Comparison of ENCODE assay signal across 19 cellular contexts in genomic region chr5:82601085-82601484, GRCh38.
DNase-seq lines count a peak whose midpoint lies in the region; ATAC-seq and TF ChIP-seq lines count a peak whose summit lies in the region.
"Had no signal": no experiment of that assay in that cellular context is flagged by ENCODE, and none has a peak within 500 bp of the region (broad histone marks: within the 10 kb centered on the region; RNA-seq: fewer than 3 reads in every experiment).

No MANE protein-coding gene starts in this region.

- H3K4me1 Mint-ChIP-seq in CD4-positive, alpha-beta T cell (ENCODE audit: low read depth) = no peaks in the 10 kb centered on the region
- H3K4me1 Mint-ChIP-seq: IgD-negative memory B cell had no signal

- intact Hi-C loops in left colon (cut with DNase I, micrococcal nuclease) = no loop called here
- intact Hi-C loops in CD4-positive, alpha-beta T cell (cut with DNase I, micrococcal nuclease) = no loop called here

- H3K4me3 Mint-ChIP-seq in CD4-positive, alpha-beta T cell = no peak overlapping the region
- H3K4me3 Mint-ChIP-seq: IgD-negative memory B cell had no signal

- no peak for TF ChIP-seq CTCF in CD4-positive, alpha-beta T cell (IDR thresholded peaks at IDR 0.05)

- peaks cover 4% of the 10 kb centered on the region for H3K27me3 Mint-ChIP-seq in CD4-positive, alpha-beta T cell
- H3K27me3 Mint-ChIP-seq: IgD-negative memory B cell had no signal

- no peak overlapping the region for H3K27ac ChIP-seq in CD4-positive, alpha-beta T cell (ENCODE audit: low read depth, low read length)
- H3K27ac ChIP-seq: 22Rv1, BLaER1, RWPE1, SJSA1 had no signal

- CTCF ChIA-PET in CD4-positive, alpha-beta T cell (lab: Charles Lee) = no interaction called here

- DNase-seq in NCI-H2107 treated with DMSO at 0.1 percent for 48 hours (lab: John Stamatoyannopoulos, UW; ENCODE audit: unreplicated experiment) = peak; percentile 1
- DNase-seq in NCI-H2107 (lab: John Stamatoyannopoulos, UW) = no peak
- DNase-seq in RPMI8226 = peak; percentile 63
- DNase-seq in left colon = peak; percentile 39 to 66
- DNase-seq in NCI-H510A (lab: John Stamatoyannopoulos, UW) = no peak
- no peak for DNase-seq in NCI-H1105 (lab: John Stamatoyannopoulos, UW)
- no peak for DNase-seq in NCI-H748 treated with DMSO at 0.1 percent for 48 hours (lab: John Stamatoyannopoulos, UW)
- no peak for DNase-seq in CD4-positive, alpha-beta T cell
- DNase-seq: NCI-H1092, NCI-H1694 treated with DMSO at 0.1 percent for 48 hours, NCI-H524 treated with DMSO at 0.1 percent for 48 hours, SW 1271 had no signal

- H3K9me3 Mint-ChIP-seq in CD4-positive, alpha-beta T cell = no peaks in the 10 kb centered on the region

- H3K9me3 ChIP-seq in CD4-positive, alpha-beta T cell (ENCODE audit: control insufficient read depth, low read length) = no peaks in the 10 kb centered on the region
- H3K9me3 ChIP-seq: BLaER1, SJSA1 had no signal

- H3K27me3 ChIP-seq in CD4-positive, alpha-beta T cell (ENCODE audit: control insufficient read depth, insufficient read depth, low read length) = peaks cover 4% of the 10 kb centered on the region
- H3K27me3 ChIP-seq: BLaER1 had no signal

- no peaks in the 10 kb centered on the region for H3K36me3 Mint-ChIP-seq in CD4-positive, alpha-beta T cell (ENCODE audit: low read depth)
- H3K36me3 Mint-ChIP-seq: IgD-negative memory B cell had no signal

- peak; percentile 99 for ATAC-seq in left colon
- no peak for ATAC-seq in CD4-positive, alpha-beta T cell (ENCODE audit: poor library complexity)
- ATAC-seq: GM12878, HCT116 had no signal

- POLR2A ChIA-PET in CD4-positive, alpha-beta T cell (lab: Charles Lee) = no interaction called here

- no peak overlapping the region for H3K27ac Mint-ChIP-seq in CD4-positive, alpha-beta T cell
- H3K27ac Mint-ChIP-seq: IgD-negative memory B cell had no signal

Comparison
In these comparisons a context has a peak if more than half of its experiments do, and no peak if none do; other contexts are left out.
1. DNase-seq: peak in NCI-H2107 treated with DMSO at 0.1 percent for 48 hours (single experiment), RPMI8226 (single experiment) and left colon (2 of 2); none in NCI-H2107 (single experiment), NCI-H510A (single experiment), NCI-H1105 (single experiment), NCI-H748 treated with DMSO at 0.1 percent for 48 hours (single experiment) and CD4-positive, alpha-beta T cell (0 of 10).